In the genomic region with DNA sequence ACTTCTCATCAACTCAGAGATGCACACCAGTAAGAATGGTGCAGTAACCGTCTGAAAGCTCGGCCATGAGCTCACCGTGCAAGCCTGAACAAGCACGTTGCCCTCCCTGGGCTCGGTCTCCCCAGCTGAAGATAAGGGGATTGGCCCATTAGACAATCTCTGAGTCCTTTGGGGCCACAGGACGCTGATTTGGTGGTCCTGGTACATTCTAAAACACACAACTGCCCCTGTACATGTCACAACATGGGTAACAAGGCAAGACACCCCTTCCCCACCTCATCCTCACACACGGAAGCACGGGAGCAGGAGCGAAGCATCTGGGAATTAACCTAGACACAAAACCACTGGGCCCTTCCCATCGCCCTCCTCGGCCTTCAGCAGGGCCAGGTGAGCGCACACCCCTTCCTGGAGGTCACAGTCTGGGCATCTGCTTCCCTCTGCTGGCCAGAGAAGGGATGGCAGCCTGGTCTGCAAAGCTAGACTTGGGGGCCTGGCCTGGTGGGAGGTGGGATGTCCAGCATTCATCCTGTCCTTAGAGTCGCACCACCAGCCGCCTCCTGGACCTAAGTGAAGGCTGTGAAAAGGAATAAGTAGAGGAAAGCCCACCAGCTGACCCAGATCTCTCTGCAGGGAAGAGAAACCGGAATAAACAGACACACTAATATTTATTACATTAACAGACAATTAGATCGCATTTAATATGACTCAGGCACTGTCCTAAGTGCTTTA, we compare ENCODE assay signal across 8 cellular contexts. TPM values are rescaled to one million over a fixed set of nuclear protein-coding genes. Genes with fewer than 3 reads are reported as not detected.
DNase-seq lines count a peak whose midpoint lies in the region; ATAC-seq, FAIRE-seq and TF ChIP-seq lines count a peak whose summit lies in the region.

No MANE protein-coding gene starts in this region.

- H3K27me3 ChIP-seq in vagina: peaks cover 6% of the 10 kb centered on the region

- H3K4me1 Mint-ChIP-seq in activated T-helper 17 cell treated with anti-CD3 and anti-CD28 coated beads, Interleukin-2, amount 50 U/mL, for 72 hours: peaks cover 6% of the 10 kb centered on the region
- H3K4me1 Mint-ChIP-seq in glutamatergic neuron (ENCODE audit: low read depth, unreplicated experiment): no peaks in the 10 kb centered on the region

- peak; percentile 95 for TF ChIP-seq CTCF in glutamatergic neuron (IDR thresholded peaks at IDR 0.05; ENCODE audit: partially characterized antibody, unreplicated experiment)
- TF ChIP-seq CTCF in vagina (IDR thresholded peaks at IDR 0.05): peak; percentile 82 to 84 (median 82)

- FAIRE-seq in GM12892 (lab: Jason Lieb, UNC) (peak; percentile 87), RCC 7860 (lab: Jason Lieb, UNC) (no peak)

- peak; percentile 90 for ATAC-seq in activated T-helper 17 cell treated with anti-CD3 and anti-CD28 coated beads, Interleukin-2, amount 50 U/mL, for 72 hours (replicated peaks)

- H3K4me3 Mint-ChIP-seq in activated T-helper 17 cell treated with anti-CD3 and anti-CD28 coated beads, Interleukin-2, amount 50 U/mL, for 72 hours: no peak overlapping the region
- H3K4me3 Mint-ChIP-seq in glutamatergic neuron (ENCODE audit: unreplicated experiment): no peak overlapping the region

- H3K27me3 Mint-ChIP-seq in activated T-helper 17 cell treated with anti-CD3 and anti-CD28 coated beads, Interleukin-2, amount 50 U/mL, for 72 hours: peaks cover 30% of the 10 kb centered on the region
- peaks cover 26% of the 10 kb centered on the region for H3K27me3 Mint-ChIP-seq in glutamatergic neuron (ENCODE audit: unreplicated experiment)

- intact Hi-C loops in posterior cingulate gyrus (cut with DNase I) (no loop called here), vagina (cut with DNase I) (loop anchor here (5.0 kb wide), 1 partner anchor 200 kb away; a partner anchor contains a TSS)

- no peak overlapping the region for H3K27ac ChIP-seq in vagina

- no peaks in the 10 kb centered on the region for H3K36me3 Mint-ChIP-seq in activated T-helper 17 cell treated with anti-CD3 and anti-CD28 coated beads, Interleukin-2, amount 50 U/mL, for 72 hours (ENCODE audit: low read depth)
- H3K36me3 Mint-ChIP-seq in glutamatergic neuron (ENCODE audit: unreplicated experiment): no peaks in the 10 kb centered on the region

- no peak overlapping the region for H3K4me3 ChIP-seq in vagina

- H3K27ac Mint-ChIP-seq in activated T-helper 17 cell treated with anti-CD3 and anti-CD28 coated beads, Interleukin-2, amount 50 U/mL, for 72 hours: no peak overlapping the region
- no peak overlapping the region for H3K27ac Mint-ChIP-seq in glutamatergic neuron (ENCODE audit: unreplicated experiment)

- H3K9me3 ChIP-seq in vagina: no peaks in the 10 kb centered on the region

- H3K36me3 ChIP-seq in vagina: no peaks in the 10 kb centered on the region

- TF ChIP-seq POLR2A in GM12892 (IDR thresholded peaks at IDR 0.05; ENCODE audit: low read depth, low read length) (no peak), vagina (IDR thresholded peaks at IDR 0.05) (no peak)

- H3K9me3 Mint-ChIP-seq in activated T-helper 17 cell treated with anti-CD3 and anti-CD28 coated beads, Interleukin-2, amount 50 U/mL, for 72 hours: no peaks in the 10 kb centered on the region
- peaks cover 4% of the 10 kb centered on the region for H3K9me3 Mint-ChIP-seq in glutamatergic neuron (ENCODE audit: unreplicated experiment)

- H3K4me1 ChIP-seq in vagina: no peaks in the 10 kb centered on the region

- DNase-seq in A172 (ENCODE audit: low spot score) (peak; percentile 62), GM12892 (ENCODE audit: insufficient read length) (peak; percentile 78), HT-29 (ENCODE audit: low spot score) (peak; percentile 90), RCC 7860 (ENCODE audit: low spot score) (peak; percentile 42), glutamatergic neuron (peak; percentile 93), posterior cingulate gyrus (peak in 8 of 10 donors; percentile 40 to 92 (median 70)), vagina (ENCODE audit: extremely low spot score in 2 of 2) (no peak)

RNA-seq across cellular contexts. Expression of a gene that starts 18.9 kb away (rescaled TPM):
- 27.2 and 37.8 TPM in 2 replicates for total RNA-seq in A172 (2014; rRNA removed; shearing (Covaris generic))
- 29.7 TPM for polyA plus RNA-seq in GM12892 (2012; ENCODE audit: missing spikeins)
- 87.8 and 106 TPM in 2 replicates for total RNA-seq in HT-29 (2014; rRNA removed; shearing (Covaris generic))
- 10 to 100 TPM; 24.2 to 28.7 TPM for total RNA-seq in activated T-helper 17 cell treated with anti-CD3 and anti-CD28 coated beads, Interleukin-2, amount 50 U/mL, for 72 hours
- 39.3 TPM for total RNA-seq in glutamatergic neuron (ENCODE audit: unreplicated experiment)
- total RNA-seq in vagina: 16.5 TPM

Comparison
In these comparisons a context has a peak if more than half of its experiments do, and no peak if none do; other contexts are left out.
1. DNase-seq: peak in A172 (single experiment), GM12892 (single experiment), HT-29 (single experiment), RCC 7860 (single experiment), glutamatergic neuron (single experiment) and posterior cingulate gyrus (8 of 10); none in vagina (0 of 2).